15 cellular contexts compared by ENCODE assay signal in genomic region chr5:126454081-126454480, GRCh38. TPM values are rescaled to one million over a fixed set of nuclear protein-coding genes. Genes with fewer than 3 reads are reported as not detected.
A peak's percentile ranks its signal among the peaks of the same experiment; 100 is the strongest.
DNase-seq lines count a peak whose midpoint lies in the region; ATAC-seq, FAIRE-seq and TF ChIP-seq lines count a peak whose summit lies in the region.
"Had no signal": no experiment of that assay in that cellular context is flagged by ENCODE, and none has a peak within 500 bp of the region (broad histone marks: within the 10 kb centered on the region; RNA-seq: fewer than 3 reads in every experiment).

No MANE protein-coding gene starts in this region.

- peak overlapping the region; percentile 11 for H3K4me2 ChIP-seq in astrocyte (ENCODE audit: low read length)
- H3K4me2 ChIP-seq: BLaER1 had no signal

- FAIRE-seq in astrocyte (lab: Jason Lieb, UNC) = no peak

- WGBS in heart left ventricle, 4 donors = 50 to 65% (median 54%) methylated on average over 7 of the region's 7 CpGs

- ATAC-seq in heart left ventricle = peak in 2 of 4 donors; percentile 52 to 59
- ATAC-seq in natural killer cell = no peak
- ATAC-seq: psoas muscle had no signal

- POLR2A ChIA-PET in HEK293 (lab: Yijun Ruan, JAX) = no interaction called here

- no peaks in the 10 kb centered on the region for H3K27me3 ChIP-seq in astrocyte (ENCODE audit: insufficient read depth, low read length)
- no peaks in the 10 kb centered on the region for H3K27me3 ChIP-seq in heart left ventricle
- H3K27me3 ChIP-seq: BLaER1 had no signal

- H3K79me2 ChIP-seq in astrocyte (ENCODE audit: insufficient read depth, low read length) = peaks cover 5% of the 10 kb centered on the region

- CTCF ChIA-PET in HEK293 (lab: Yijun Ruan, JAX) = no interaction called here
- CTCF ChIA-PET in Calu3 (lab: Charles Lee) = no interaction called here

- H3K4me3 ChIP-seq in HEK293 (ENCODE audit: low read depth, low read length) = no peak overlapping the region
- H3K4me3 ChIP-seq in astrocyte (ENCODE audit: insufficient read depth, low read depth, low read length) = no peak overlapping the region
- H3K4me3 ChIP-seq in heart left ventricle = no peak overlapping the region
- H3K4me3 ChIP-seq: BLaER1, psoas muscle had no signal

- H3K27ac Mint-ChIP-seq in astrocyte (ENCODE audit: unreplicated experiment) (peak overlapping the region; percentile 55), natural killer cell (no peak overlapping the region), Calu3 (ENCODE audit: unreplicated experiment) (no peak overlapping the region)
- H3K27ac Mint-ChIP-seq: activated naive CD8-positive, alpha-beta T cell treated with anti-CD3 and anti-CD28 coated beads, Interleukin-2, amount 10 ng/mL, durations not matched to agents 7 days and 5 days had no signal

- H2AFZ ChIP-seq in astrocyte (ENCODE audit: low read depth, low read length) = no peak overlapping the region

- intact Hi-C loops in heart left ventricle (cut with DNase I) = no loop called here
- intact Hi-C loops in natural killer cell (cut with micrococcal nuclease) = no loop called here
- intact Hi-C loops in Calu3 (cut with micrococcal nuclease; ENCODE audit: unreplicated experiment) = no loop called here

- H3K27me3 Mint-ChIP-seq in astrocyte (ENCODE audit: low read depth, unreplicated experiment) (no peaks in the 10 kb centered on the region), natural killer cell (ENCODE audit: low read depth in 2 of 2) (no peaks in the 10 kb centered on the region), Calu3 (ENCODE audit: unreplicated experiment) (no peaks in the 10 kb centered on the region)
- H3K27me3 Mint-ChIP-seq: activated naive CD8-positive, alpha-beta T cell treated with anti-CD3 and anti-CD28 coated beads, Interleukin-2, amount 10 ng/mL, durations not matched to agents 7 days and 5 days had no signal

- no peak for TF ChIP-seq POLR2A in heart left ventricle (IDR thresholded peaks at IDR 0.05)

- BruUV-seq in Calu3 (replicated peaks; lab: Mats Ljungman, UMichigan) = no TSS peak

- H3K9me3 ChIP-seq in HEK293 (ENCODE audit: control insufficient read depth, insufficient read depth, low read depth, low read length) (no peaks in the 10 kb centered on the region), astrocyte (ENCODE audit: insufficient read depth, low read depth, low read length) (no peaks in the 10 kb centered on the region), heart left ventricle (no peaks in the 10 kb centered on the region)
- H3K9me3 ChIP-seq: BLaER1, psoas muscle had no signal

- H3K9ac ChIP-seq in astrocyte (ENCODE audit: low read length) = no peak overlapping the region
- H3K9ac ChIP-seq: BLaER1 had no signal

- H3K9me3 Mint-ChIP-seq in astrocyte (ENCODE audit: unreplicated experiment) (no peaks in the 10 kb centered on the region), natural killer cell (no peaks in the 10 kb centered on the region), Calu3 (ENCODE audit: low read depth, unreplicated experiment) (no peaks in the 10 kb centered on the region)
- H3K9me3 Mint-ChIP-seq: immature natural killer cell had no signal

- H3K36me3 Mint-ChIP-seq in astrocyte (ENCODE audit: low read depth, unreplicated experiment) (peaks cover 20% of the 10 kb centered on the region), natural killer cell (no peaks in the 10 kb centered on the region), Calu3 (ENCODE audit: insufficient read depth, unreplicated experiment) (no peaks in the 10 kb centered on the region)

- no peak for TF ChIP-seq CTCF in HEK293 (tag by site-specific recombination; IDR thresholded peaks at IDR 0.05)
- TF ChIP-seq CTCF in astrocyte (IDR thresholded peaks at IDR 0.05; ENCODE audit: insufficient read depth, low read depth, low read length) = no peak
- TF ChIP-seq CTCF in heart left ventricle (IDR thresholded peaks at IDR 0.05) = no peak
- no peak for TF ChIP-seq CTCF in natural killer cell (IDR thresholded peaks at IDR 0.05)
- no peak for TF ChIP-seq CTCF in Calu3 (IDR thresholded peaks at IDR 0.05; ENCODE audit: unreplicated experiment)

- H3K4me1 ChIP-seq in HEK293 (ENCODE audit: control insufficient read depth, insufficient read depth, low read length) (peaks cover 7% of the 10 kb centered on the region; the same call in 1 of the 2 replicates), astrocyte (ENCODE audit: insufficient read depth, low read length) (peaks cover 14% of the 10 kb centered on the region), heart left ventricle (peaks cover 0 to 38% (median 21%) of the 10 kb centered on the region in 12 donors)
- H3K4me1 ChIP-seq: psoas muscle had no signal

- H3K36me3 ChIP-seq in HEK293 (ENCODE audit: control insufficient read depth in 2 of 2, insufficient read depth in 1 of 2, low read length in 2 of 2) = no peaks in the 10 kb centered on the region
- H3K36me3 ChIP-seq in astrocyte (ENCODE audit: insufficient read depth, low read length) = no peaks in the 10 kb centered on the region
- peaks cover 0 to 4% (median 0%) of the 10 kb centered on the region in 9 donors for H3K36me3 ChIP-seq in heart left ventricle
- H3K36me3 ChIP-seq: BLaER1 had no signal

- no peak overlapping the region for H3K4me3 Mint-ChIP-seq in astrocyte (ENCODE audit: unreplicated experiment)
- no peak overlapping the region for H3K4me3 Mint-ChIP-seq in natural killer cell
- no peak overlapping the region for H3K4me3 Mint-ChIP-seq in Calu3 (ENCODE audit: low read depth, unreplicated experiment)
- H3K4me3 Mint-ChIP-seq: activated naive CD8-positive, alpha-beta T cell treated with anti-CD3 and anti-CD28 coated beads, Interleukin-2, amount 10 ng/mL, durations not matched to agents 7 days and 5 days; immature natural killer cell had no signal

- H3K27ac ChIP-seq in HEK293 (ENCODE audit: extremely low read depth, low read depth, low read length) (no peak overlapping the region), astrocyte (ENCODE audit: low read depth, low read length) (no peak overlapping the region), heart left ventricle (peak overlapping the region in 3 of 12 donors; percentile 1 to 29 (median 18))
- H3K27ac ChIP-seq: BLaER1, psoas muscle had no signal

- DNase-seq in astrocyte (ENCODE audit: low read depth) (no peak), heart left ventricle (peak in 3 of 5 donors; percentile 21 to 47 (median 45)), putamen (ENCODE audit: low spot score) (peak; percentile 96), natural killer cell (no peak), glomerular visceral epithelial cell (ENCODE audit: extremely low spot score) (no peak), Calu3 (no peak), SIG-M5 (lab: John Stamatoyannopoulos, UW) (no peak)
- DNase-seq: activated CD4-positive, CD25-positive, alpha-beta regulatory T cell; activated naive CD8-positive, alpha-beta T cell treated with anti-CD3 and anti-CD28 coated beads, Interleukin-2, amount 10 ng/mL, durations not matched to agents 7 days and 5 days; immature natural killer cell; OCI-M1; T-helper 1 cell had no signal

- H4K20me1 ChIP-seq in astrocyte (ENCODE audit: insufficient read depth, low read length) = peaks cover 5% of the 10 kb centered on the region
- H4K20me1 ChIP-seq: BLaER1 had no signal

- H3K4me1 Mint-ChIP-seq in astrocyte (ENCODE audit: low read depth, unreplicated experiment) (peaks cover 29% of the 10 kb centered on the region), natural killer cell (peaks cover 36 to 45% of the 10 kb centered on the region in 2 donors), Calu3 (ENCODE audit: low read depth, unreplicated experiment) (no peaks in the 10 kb centered on the region)

TF ChIP-seq in HEK293, 187 proteins besides CTCF, POLR2A, EP300 and RAD21 (continues in another document):
- TF ChIP-seq ZNF843 (tag by site-specific recombination; IDR thresholded peaks at IDR 0.05) (no peak), ZNF629 (tag by site-specific recombination; IDR thresholded peaks at IDR 0.05) (no peak), ZNF398 (tag by site-specific recombination; IDR thresholded peaks at IDR 0.05) (no peak), ZNF514 (tag by site-specific recombination; IDR thresholded peaks at IDR 0.05) (no peak), ZBTB10 (tag by site-specific recombination; IDR thresholded peaks at IDR 0.05) (no peak), YY1 (tag by site-specific recombination; IDR thresholded peaks at IDR 0.05) (no peak; the same call in 1 of the 2 replicates)

RNA-seq across cellular contexts. Expression of gene GRAMD2B, which starts 30.9 kb away (rescaled TPM):
- 29.1 and 34.4 TPM in 2 replicates for total RNA-seq in astrocyte
- 10 to 100 TPM; 28.2 to 50.4 (median 37.0) TPM for total RNA-seq in heart left ventricle
- polyA plus RNA-seq in heart left ventricle = 10 to 100 TPM in 1 of 2 donors, 1 to 10 TPM in 1; 7.4 to 19.8 TPM
- total RNA-seq in natural killer cell = 10 to 100 TPM in 1 of 3 donors, 1 to 10 TPM in 2; 9.2 to 15.4 (median 10.0) TPM
- 23.0 and 23.3 TPM in 2 replicates for total RNA-seq in Calu3 (2022)

Comparison
In these comparisons a context has a peak if more than half of its experiments do, and no peak if none do; other contexts are left out.
1. DNase-seq: peak in heart left ventricle (3 of 5) and putamen (single experiment); none in astrocyte (single experiment), natural killer cell (single experiment), glomerular visceral epithelial cell (single experiment), Calu3 (single experiment) and SIG-M5 (single experiment).